13 cellular contexts compared by ENCODE assay signal in the genomic region with DNA sequence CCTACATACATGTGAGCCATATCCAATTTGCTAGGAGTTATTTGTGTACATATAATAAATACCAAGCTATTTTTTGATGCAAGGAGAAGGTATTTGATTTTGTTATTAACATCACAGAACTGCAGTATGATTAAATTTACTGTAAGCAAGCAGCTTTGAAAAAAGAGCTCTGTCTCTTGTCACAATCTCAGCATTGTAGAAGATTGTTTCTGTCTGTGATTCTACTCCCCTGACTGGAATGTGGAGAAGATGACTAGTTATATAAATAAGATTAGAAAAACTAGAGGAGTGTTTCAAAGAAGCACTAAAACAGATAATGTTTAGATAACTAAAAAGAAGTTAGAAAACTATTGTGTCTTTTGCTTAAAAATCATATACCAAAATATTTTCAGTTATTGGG.
"Had no signal": no experiment of that assay in that cellular context is flagged by ENCODE, and none has a peak within 500 bp of the region (broad histone marks: within the 10 kb centered on the region; RNA-seq: fewer than 3 reads in every experiment).

No MANE protein-coding gene starts in this region.

- H3K27ac ChIP-seq: lower lobe of right lung, neutrophil, prostate gland, right lobe of liver, suprapubic skin had no signal

- H3K4me3 ChIP-seq: lower lobe of right lung, prostate gland, right lobe of liver, suprapubic skin had no signal

- H3K4me1 ChIP-seq: lower lobe of right lung, prostate gland, suprapubic skin had no signal

- H3K27me3 ChIP-seq: right lobe of liver, suprapubic skin had no signal

- H3K9me3 ChIP-seq: lower lobe of right lung, neutrophil, prostate gland, right lobe of liver, suprapubic skin had no signal

- ATAC-seq: effector memory CD8-positive, alpha-beta T cell; lower lobe of right lung; naive thymus-derived CD8-positive, alpha-beta T cell; right lobe of liver; stimulated activated naive CD8-positive, alpha-beta T cell treated with anti-CD3 and anti-CD28 coated beads, Interleukin-15, Interleukin-2, amounts not matched to agents 100 U/mL and 50 U/mL, for 24 hours; WTC11 had no signal

- DNase-seq: activated naive CD4-positive, alpha-beta T cell; effector memory CD8-positive, alpha-beta T cell; erythroblast; left cardiac atrium; lower lobe of right lung; naive thymus-derived CD8-positive, alpha-beta T cell; right lobe of liver; stimulated activated CD4-positive, alpha-beta T cell treated with anti-CD3 and anti-CD28 coated beads, Interleukin-12 subunit alpha, Interleukin-12 subunit beta, amount 100 ng/mL, for 4 hours; stimulated activated naive CD8-positive, alpha-beta T cell treated with anti-CD3 and anti-CD28 coated beads, Interleukin-15, Interleukin-2, amounts not matched to agents 100 U/mL and 50 U/mL, for 24 hours had no signal

- H3K36me3 ChIP-seq: lower lobe of right lung, neutrophil, prostate gland, right lobe of liver, suprapubic skin had no signal
